ENCODE assay signal across 8 cellular contexts in the genomic region with DNA sequence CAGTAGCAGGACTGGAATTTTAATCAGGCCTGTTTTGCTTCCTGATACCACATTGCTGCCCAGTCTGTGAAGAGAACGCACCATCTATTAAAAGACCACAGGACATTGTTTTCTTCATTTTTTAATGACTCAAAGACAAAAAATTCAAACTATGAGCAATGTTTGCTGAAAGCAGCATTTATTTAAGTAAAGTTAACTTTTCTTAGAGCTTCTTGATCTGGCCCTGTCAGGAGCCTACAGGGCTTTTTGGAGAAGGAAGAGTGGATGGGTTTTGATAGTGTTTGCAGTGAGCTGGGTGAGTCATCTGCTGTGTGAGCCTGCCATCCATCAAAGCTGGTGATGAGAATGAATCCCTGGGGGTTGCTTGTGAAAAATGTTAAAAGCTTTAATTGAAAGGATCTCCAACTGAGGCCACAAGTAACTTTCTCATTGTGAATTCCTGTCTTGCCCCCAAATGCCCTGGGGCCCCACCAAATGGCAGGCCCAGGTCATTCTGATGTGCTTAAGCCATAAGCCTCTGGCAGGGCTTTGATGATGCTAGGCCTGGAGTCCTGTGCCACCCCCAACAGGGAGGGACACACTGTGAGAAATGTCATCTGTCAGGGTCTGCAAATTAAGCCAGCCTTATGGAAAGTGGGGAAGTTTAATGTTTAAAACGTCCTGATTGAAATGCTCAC.
DNase-seq lines count a peak whose midpoint lies in the region; ATAC-seq, FAIRE-seq and TF ChIP-seq lines count a peak whose summit lies in the region.
"Had no signal": no experiment of that assay in that cellular context is flagged by ENCODE, and none has a peak within 500 bp of the region (broad histone marks: within the 10 kb centered on the region; RNA-seq: fewer than 3 reads in every experiment).

No MANE protein-coding gene starts in this region.

- CTCF ChIA-PET in HCT116 (lab: Charles Lee): no interaction called here
- CTCF ChIA-PET in activated naive CD4-positive, alpha-beta T cell treated with anti-CD3 and anti-CD28 coated beads for 36 hours (lab: Charles Lee): interaction anchor here (0.7 kb wide), 1 partner anchor 149 kb away, joined by 3 read pairs; no protein-coding TSS in a partner anchor

- intact Hi-C loops in HCT116 (cut with micrococcal nuclease): no loop called here
- intact Hi-C loops in activated naive CD4-positive, alpha-beta T cell treated with anti-CD3 and anti-CD28 coated beads for 36 hours (cut with micrococcal nuclease): no loop called here

- H2AFZ ChIP-seq in HCT116 (ENCODE audit: low read depth, low read length, poor library complexity, severe bottlenecking) (no peak overlapping the region), smooth muscle cell (ENCODE audit: low read depth) (no peak overlapping the region)

- 0 out of 2 replicates have a peak, but pooled peaks cover 4% of the 10 kb centered on the region for H3K9me2 ChIP-seq in HCT116 (ENCODE audit: insufficient read depth)

- no peak overlapping the region for H3K9ac ChIP-seq in HCT116 (ENCODE audit: low read length)
- H3K9ac ChIP-seq in smooth muscle cell (ENCODE audit: low read depth): no peak overlapping the region

- no peaks in the 10 kb centered on the region for H3K9me3 Mint-ChIP-seq in activated naive CD4-positive, alpha-beta T cell treated with anti-CD3 and anti-CD28 coated beads for 36 hours

- RAD21 ChIA-PET in HCT116 (lab: Charles Lee; ENCODE audit: low non-redundant PET in 1 of 2, low total read pairs in 2 of 2, uncharacterized antibody in 2 of 2, unreplicated experiment in 2 of 2): no interaction called here

- H3K4me1 ChIP-seq in HCT116 (ENCODE audit: control insufficient read depth in 1 of 2, insufficient read depth in 2 of 2, low read length in 2 of 2): peaks cover 0 to 5% of the 10 kb centered on the region in 2 experiments; a peak in 2 of 4 replicates
- H3K4me1 ChIP-seq in smooth muscle cell (ENCODE audit: low read depth): peaks cover 28% of the 10 kb centered on the region

- peak; percentile 61 for ATAC-seq in HCT116

- no peak for TF ChIP-seq POLR2A in HCT116 (IDR thresholded peaks at IDR 0.05; ENCODE audit: borderline replicate concordance, extremely low read depth, insufficient read depth, insufficient read length)

- H3K79me2 ChIP-seq in HCT116 (ENCODE audit: insufficient read depth, low read length) (no peaks in the 10 kb centered on the region), smooth muscle cell (ENCODE audit: low read depth) (no peaks in the 10 kb centered on the region)

- no peaks in the 10 kb centered on the region for H3K4me1 Mint-ChIP-seq in activated naive CD4-positive, alpha-beta T cell treated with anti-CD3 and anti-CD28 coated beads for 36 hours (ENCODE audit: low read depth)

- no peaks in the 10 kb centered on the region for H3K36me3 ChIP-seq in HCT116 (ENCODE audit: control insufficient read depth in 1 of 2, insufficient read depth in 2 of 2, low read length in 2 of 2)
- H3K36me3 ChIP-seq in smooth muscle cell (ENCODE audit: low read depth): no peaks in the 10 kb centered on the region

- no peaks in the 10 kb centered on the region for H3K27me3 ChIP-seq in HCT116 (ENCODE audit: insufficient read depth, low read length)
- H3K27me3 ChIP-seq in smooth muscle cell (ENCODE audit: low read depth): no peaks in the 10 kb centered on the region

- H3K36me3 Mint-ChIP-seq in activated naive CD4-positive, alpha-beta T cell treated with anti-CD3 and anti-CD28 coated beads for 36 hours (ENCODE audit: low read depth): no peaks in the 10 kb centered on the region

- H4K20me1 ChIP-seq in HCT116 (ENCODE audit: insufficient read depth) (no peaks in the 10 kb centered on the region), smooth muscle cell (ENCODE audit: low read depth) (no peaks in the 10 kb centered on the region)

- H3K4me3 ChIP-seq in HCT116 (replicated peaks in 1 of 2; ENCODE audit: low read depth in 1 of 2, low read length in 2 of 2) (no peak overlapping the region), fibroblast of pulmonary artery (replicated peaks; ENCODE audit: low read depth, low read length) (no peak overlapping the region), smooth muscle cell (no peak overlapping the region)

- no peak overlapping the region for H3K27ac Mint-ChIP-seq in activated naive CD4-positive, alpha-beta T cell treated with anti-CD3 and anti-CD28 coated beads for 36 hours

- DNase-seq in HCT116 (ENCODE audit: low read depth, low spot score): no peak
- peak; percentile 24 for DNase-seq in RCC 7860 (ENCODE audit: low spot score)
- peak; percentile 85 for DNase-seq in fibroblast of pulmonary artery (ENCODE audit: low read depth)
- no peak for DNase-seq in smooth muscle cell (lab: John Stamatoyannopoulos, UW; ENCODE audit: unreplicated experiment)
- no peak for DNase-seq in NCI-H1436 (lab: John Stamatoyannopoulos, UW)
- no peak for DNase-seq in NCI-H1092 treated with DMSO at 0.1 percent for 48 hours (lab: John Stamatoyannopoulos, UW)
- DNase-seq in activated naive CD4-positive, alpha-beta T cell treated with anti-CD3 and anti-CD28 coated beads for 36 hours: no peak
- DNase-seq: activated gamma-delta T cell treated with Interleukin-2 at 50 U/mL for 16 hours had no signal

- H3F3A ChIP-seq in smooth muscle cell (ENCODE audit: low read depth): peaks cover 12% of the 10 kb centered on the region

- H3K9me3 ChIP-seq in HCT116 (ENCODE audit: control insufficient read depth in 1 of 2, insufficient read depth in 1 of 2, low read depth in 1 of 2, low read length in 2 of 2): no peaks in the 10 kb centered on the region
- H3K9me3 ChIP-seq in smooth muscle cell (replicated peaks; ENCODE audit: low read depth): no peaks in the 10 kb centered on the region

- no peak for TF ChIP-seq CTCF in HCT116 (IDR thresholded peaks at IDR 0.05 in 2 of 3, conservative IDR thresholded peaks at IDR 0.05 in 1 of 3; ENCODE audit: borderline replicate concordance in 1 of 3, insufficient read depth in 1 of 3, low read depth in 2 of 3, low read length in 2 of 3)
- no peak for TF ChIP-seq CTCF in fibroblast of pulmonary artery (IDR thresholded peaks at IDR 0.05; ENCODE audit: low read length, missing control alignments)
- no peak for TF ChIP-seq CTCF in smooth muscle cell (IDR thresholded peaks at IDR 0.05; ENCODE audit: borderline replicate concordance, insufficient read depth, poor library complexity, severe bottlenecking)

- H3K27me3 Mint-ChIP-seq in activated naive CD4-positive, alpha-beta T cell treated with anti-CD3 and anti-CD28 coated beads for 36 hours (ENCODE audit: low read depth): peaks cover 14% of the 10 kb centered on the region

- no peak overlapping the region for H3K4me3 Mint-ChIP-seq in activated naive CD4-positive, alpha-beta T cell treated with anti-CD3 and anti-CD28 coated beads for 36 hours

- no peak for TF ChIP-seq RAD21 in HCT116 (IDR thresholded peaks at IDR 0.05; ENCODE audit: low read depth)

- WGBS in smooth muscle cell (ENCODE audit: low lambda C conversion rate): 2% methylated on average over 2 of the region's 2 CpGs

- FAIRE-seq in RCC 7860 (lab: Jason Lieb, UNC): peak; percentile 17

- peak overlapping the region; percentile 6; the same call in 1 of the 2 replicates for H3K4me2 ChIP-seq in HCT116 (ENCODE audit: low read length)
- peak overlapping the region; percentile 28 for H3K4me2 ChIP-seq in smooth muscle cell

- POLR2A ChIA-PET in HCT116 (lab: Charles Lee): no interaction called here

- H3K27ac ChIP-seq in HCT116 (ENCODE audit: low read depth, low read length) (no peak overlapping the region), smooth muscle cell (ENCODE audit: low read depth) (peak overlapping the region; percentile 58)

- no TSS peak for BruUV-seq in HCT116 (replicated peaks; lab: Mats Ljungman, UMichigan)

TF ChIP-seq in HCT116, 20 proteins besides CTCF, POLR2A, EP300 and RAD21 (continues in another document):
- no peak for TF ChIP-seq POLR2AphosphoS5 (IDR thresholded peaks at IDR 0.05; ENCODE audit: low read depth, low read length)
- TF ChIP-seq CBX3 (IDR thresholded peaks at IDR 0.05; ENCODE audit: low read depth): no peak
- no peak for TF ChIP-seq EZH2phosphoT487 (IDR thresholded peaks at IDR 0.05; ENCODE audit: borderline replicate concordance)
- TF ChIP-seq EZH2 (IDR thresholded peaks at IDR 0.05): no peak
- no peak for TF ChIP-seq CEBPB (IDR thresholded peaks at IDR 0.05; ENCODE audit: low read depth)
- no peak for TF ChIP-seq ELF1 (IDR thresholded peaks at IDR 0.05; ENCODE audit: borderline replicate concordance, low read depth)
- no peak for TF ChIP-seq YY1 (IDR thresholded peaks at IDR 0.05; ENCODE audit: extremely low read depth, insufficient replicate concordance, low read depth, low read length)
- no peak for TF ChIP-seq SP1 (IDR thresholded peaks at IDR 0.05; ENCODE audit: low read depth)
- TF ChIP-seq FOSL1 (IDR thresholded peaks at IDR 0.05; ENCODE audit: low read depth): no peak
- no peak for TF ChIP-seq REST (IDR thresholded peaks at IDR 0.05; ENCODE audit: low read depth)
- no peak for TF ChIP-seq SIN3A (IDR thresholded peaks at IDR 0.05; ENCODE audit: low read depth)
- TF ChIP-seq ZNF274 (IDR thresholded peaks at IDR 0.05; ENCODE audit: low read depth, low read length): no peak
- no peak for TF ChIP-seq TCF7L2 (IDR thresholded peaks at IDR 0.05; ENCODE audit: borderline replicate concordance, extremely low read depth, insufficient read depth, insufficient read length)
- TF ChIP-seq ZFX (IDR thresholded peaks at IDR 0.05): no peak

Comparison
In these comparisons a context has a peak if more than half of its experiments do, and no peak if none do; other contexts are left out.
1. DNase-seq: peak in RCC 7860 (single experiment) and fibroblast of pulmonary artery (single experiment); none in HCT116 (single experiment), smooth muscle cell (single experiment), NCI-H1436 (single experiment), NCI-H1092 treated with DMSO at 0.1 percent for 48 hours (single experiment) and activated naive CD4-positive, alpha-beta T cell treated with anti-CD3 and anti-CD28 coated beads for 36 hours (single experiment).